Comparison of ENCODE assay signal across 8 cellular contexts in the genomic region with DNA sequence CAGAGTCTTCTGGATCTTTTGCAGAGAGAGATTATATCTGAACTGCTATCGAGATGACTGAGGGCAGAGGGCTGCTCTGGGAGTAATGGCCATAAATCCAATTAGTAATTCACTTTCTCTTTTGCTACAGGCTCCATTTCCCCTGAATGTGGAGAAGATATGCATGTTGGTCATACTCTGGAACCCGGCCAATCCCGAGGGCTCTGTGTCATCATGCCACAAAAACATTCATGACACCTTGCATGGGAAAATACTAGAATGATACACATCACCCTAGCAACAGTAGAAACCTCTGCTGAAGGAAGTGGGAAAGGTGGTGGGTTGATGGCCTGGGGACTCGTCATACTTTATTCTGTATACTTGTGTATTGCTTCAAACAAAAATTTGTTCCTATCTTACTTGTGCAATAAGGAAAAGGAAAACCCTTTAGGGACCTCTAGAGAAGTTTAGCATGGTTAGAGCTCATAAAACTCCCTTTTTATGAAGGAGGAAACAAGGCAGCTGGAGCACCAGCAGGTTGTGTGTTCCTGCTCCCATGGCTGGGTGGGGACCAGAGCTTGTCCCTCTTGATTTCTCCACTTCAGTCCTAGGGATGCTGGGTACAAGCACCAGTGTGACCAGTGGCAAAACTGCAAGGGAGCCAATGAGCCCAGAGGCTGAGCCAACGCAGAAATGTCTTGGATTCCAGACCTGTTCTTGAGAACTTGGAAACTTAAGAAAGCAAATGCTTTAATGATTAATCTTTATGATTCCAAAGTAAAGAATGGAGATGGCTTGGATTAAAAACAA. TPM values are rescaled to one million over a fixed set of nuclear protein-coding genes. Genes with fewer than 3 reads are reported as not detected.
A peak's percentile ranks its signal among the peaks of the same experiment; 100 is the strongest.
DNase-seq lines count a peak whose midpoint lies in the region; ATAC-seq, FAIRE-seq and TF ChIP-seq lines count a peak whose summit lies in the region.

No MANE protein-coding gene starts in this region.

- no peak for TF ChIP-seq CTCF in colonic mucosa (IDR thresholded peaks at IDR 0.05)

- no peaks in the 10 kb centered on the region for H3K27me3 ChIP-seq in colonic mucosa

- DNase-seq in DMS153 (lab: John Stamatoyannopoulos, UW) (peak; percentile 48), NCI-H226 (peak; percentile 85), colonic mucosa (peak; percentile 78), skeletal muscle cell (ENCODE audit: low read depth) (peak; percentile 80), cerebellar cortex (ENCODE audit: low spot score) (no peak), GM12891 (ENCODE audit: insufficient read length, low spot score) (no peak), mucosa of gallbladder (ENCODE audit: low spot score) (no peak)

- H3K27ac ChIP-seq in colonic mucosa: peak overlapping the region; percentile 67

- no peak for ATAC-seq in HG03045 (IDR thresholded peaks at IDR 0.05; ENCODE audit: unreplicated experiment)

- no peaks in the 10 kb centered on the region for H3K36me3 ChIP-seq in colonic mucosa

- no peak for TF ChIP-seq POLR2A in GM12891 (IDR thresholded peaks at IDR 0.05; ENCODE audit: low read depth, low read length)

- no peaks in the 10 kb centered on the region for H3K4me1 ChIP-seq in colonic mucosa

- FAIRE-seq in GM12891 (lab: Jason Lieb, UNC): no peak

- no peaks in the 10 kb centered on the region for H3K9me3 ChIP-seq in colonic mucosa

- H3K4me3 ChIP-seq in colonic mucosa: no peak overlapping the region
- H3K4me3 ChIP-seq in skeletal muscle cell (ENCODE audit: low read depth, low read length): no peak overlapping the region

- intact Hi-C loops in colonic mucosa (cut with DNase I): no loop called here

- H3K9ac ChIP-seq in colonic mucosa (ENCODE audit: low read depth in 2 of 2, low read length in 2 of 2): no peak overlapping the region

TF ChIP-seq in GM12891, 5 proteins besides CTCF, POLR2A, EP300 and RAD21:
- TF ChIP-seq POU2F2 (IDR thresholded peaks at IDR 0.05; ENCODE audit: low read depth, low read length): no peak
- TF ChIP-seq POLR2AphosphoS5 (IDR thresholded peaks at IDR 0.05; ENCODE audit: low read depth, low read length): no peak
- no peak for TF ChIP-seq PAX5 (IDR thresholded peaks at IDR 0.05; ENCODE audit: insufficient read depth, low read length, severe bottlenecking)
- no peak for TF ChIP-seq TAF1 (IDR thresholded peaks at IDR 0.05; ENCODE audit: low read depth, low read length)
- TF ChIP-seq SPI1 (IDR thresholded peaks at IDR 0.05; ENCODE audit: low read depth, low read length): no peak
TF ChIP-seq in GM12891: peak in this region for 0.

RNA-seq across cellular contexts. Expression of gene CTAGE1, which starts 25.9 kb away (rescaled TPM):
- total RNA-seq in colonic mucosa (not detected), mucosa of gallbladder (0.06 TPM)
- not detected for polyA plus RNA-seq in GM12891 (2012; ENCODE audit: low read depth, missing spikeins)

Comparison
In these comparisons a context has a peak if more than half of its experiments do, and no peak if none do; other contexts are left out.
1. DNase-seq: peak in DMS153 (single experiment), NCI-H226 (single experiment), colonic mucosa (single experiment) and skeletal muscle cell (single experiment); none in cerebellar cortex (single experiment), GM12891 (single experiment) and mucosa of gallbladder (single experiment).